Comparison of ENCODE assay signal across 6 cellular contexts in genomic region chr18:56329536-56329935, GRCh38.
"Had no signal": no experiment of that assay in that cellular context is flagged by ENCODE, and none has a peak within 500 bp of the region (broad histone marks: within the 10 kb centered on the region; RNA-seq: fewer than 3 reads in every experiment).

No MANE protein-coding gene starts in this region.

- H3K4me3 ChIP-seq: GM23338, K562 had no signal

- DNase-seq: H9, HCEC 1CT had no signal

- H3K27ac Mint-ChIP-seq: GM23338, H9 had no signal

- H3K4me3 Mint-ChIP-seq: GM23338, H9 had no signal

- ATAC-seq: GM23338, HepG2, K562 had no signal

- H3K4me2 ChIP-seq: GM23338 had no signal

- H3K27ac ChIP-seq: HL-60 had no signal

- H3K9me3 Mint-ChIP-seq: GM23338, H9 had no signal

- H2AFZ ChIP-seq: GM23338 had no signal
